ENCODE assay signal across 13 cellular contexts in the genomic region with DNA sequence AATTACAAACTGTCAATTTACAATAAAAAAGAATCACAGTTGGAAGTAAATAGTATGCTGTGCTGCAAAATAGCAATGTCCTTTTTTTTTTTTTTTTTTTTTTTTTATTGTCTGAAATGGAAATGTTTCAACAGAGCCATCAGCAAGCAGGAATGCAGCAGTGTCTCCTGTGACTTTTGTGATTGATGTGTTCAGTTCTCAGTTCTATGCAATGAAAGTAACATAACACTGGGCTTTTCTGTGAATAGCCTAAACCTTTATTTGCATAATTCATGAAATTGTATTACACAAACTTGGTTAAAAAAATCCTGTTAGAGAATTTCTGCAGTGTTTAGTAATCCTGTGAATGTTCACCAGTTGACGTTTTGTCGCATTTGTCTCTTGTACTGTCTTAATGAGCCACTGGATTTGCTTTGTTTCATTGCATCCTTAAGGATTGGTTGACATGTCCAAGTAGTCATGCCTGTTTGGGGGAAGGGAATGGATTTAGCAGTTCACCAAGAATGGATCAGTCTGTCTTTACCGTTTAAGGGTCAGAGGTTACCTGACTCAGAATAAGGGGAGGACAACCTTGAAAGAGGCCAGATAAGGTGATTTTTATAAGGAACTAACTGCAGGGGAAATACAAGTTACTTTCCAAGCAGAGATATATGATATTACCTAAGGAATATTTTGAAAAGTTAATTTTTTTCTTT.
DNase-seq lines count a peak whose midpoint lies in the region; ATAC-seq, FAIRE-seq and TF ChIP-seq lines count a peak whose summit lies in the region.
"Had no signal": no experiment of that assay in that cellular context is flagged by ENCODE, and none has a peak within 500 bp of the region (broad histone marks: within the 10 kb centered on the region; RNA-seq: fewer than 3 reads in every experiment).

No MANE protein-coding gene starts in this region.

- peak overlapping the region; percentile 39 for H3K9ac ChIP-seq in endodermal cell (ENCODE audit: extremely low read depth, low read length, poor library complexity, severe bottlenecking)

- peaks cover 33% of the 10 kb centered on the region for H3K36me3 ChIP-seq in endodermal cell (ENCODE audit: control insufficient read depth, insufficient read depth, low read length)
- H3K36me3 ChIP-seq in CD4-positive, alpha-beta memory T cell (ENCODE audit: insufficient read depth, low read length), result peaks cover 8% of the 10 kb centered on the region

- CTCF ChIA-PET in CD4-positive, alpha-beta memory T cell (lab: Charles Lee; ENCODE audit: partially characterized antibody), result no interaction called here

- peaks cover 34% of the 10 kb centered on the region for H3K4me1 ChIP-seq in endodermal cell (ENCODE audit: control insufficient read depth, insufficient read depth, low read length)
- H3K4me1 ChIP-seq in CD4-positive, alpha-beta memory T cell (ENCODE audit: insufficient read depth, low read length), result peaks cover 26% of the 10 kb centered on the region

- H3K4me1 Mint-ChIP-seq in endodermal cell (peaks cover 53% of the 10 kb centered on the region), neural crest cell (peaks cover 49% of the 10 kb centered on the region)
- H3K4me1 Mint-ChIP-seq in CD4-positive, alpha-beta memory T cell, result peaks cover 27 to 43% (median 34%) of the 10 kb centered on the region in 4 donors

- peak overlapping the region; percentile 77 for H3K4me3 ChIP-seq in endodermal cell (ENCODE audit: low read length)
- H3K4me3 ChIP-seq in CD4-positive, alpha-beta memory T cell (ENCODE audit: low read length in 2 of 2), result no peak overlapping the region

- H3K4me3 Mint-ChIP-seq in endodermal cell (peak overlapping the region; percentile 39), neural crest cell (peak overlapping the region; percentile 28)
- no peak overlapping the region for H3K4me3 Mint-ChIP-seq in CD4-positive, alpha-beta memory T cell

- TF ChIP-seq CTCF in endodermal cell (conservative IDR thresholded peaks at IDR 0.05) (no peak), neural crest cell (conservative IDR thresholded peaks at IDR 0.05) (no peak)

- POLR2A ChIA-PET in CD4-positive, alpha-beta memory T cell (lab: Charles Lee; ENCODE audit: partially characterized antibody), result no interaction called here

- H3K27ac ChIP-seq in endodermal cell (ENCODE audit: low read depth, low read length), result peak overlapping the region; percentile 86
- no peak overlapping the region for H3K27ac ChIP-seq in CD4-positive, alpha-beta memory T cell (ENCODE audit: low read depth, low read length)

- H3K36me3 Mint-ChIP-seq in endodermal cell (ENCODE audit: low read depth) (peaks cover 22% of the 10 kb centered on the region), neural crest cell (ENCODE audit: low read depth) (peaks cover 2% of the 10 kb centered on the region)
- peaks cover 22 to 39% of the 10 kb centered on the region in 2 donors for H3K36me3 Mint-ChIP-seq in CD4-positive, alpha-beta memory T cell

- peak; percentile 45 for FAIRE-seq in RCC 7860 (lab: Jason Lieb, UNC)
- FAIRE-seq: GM18507 had no signal

- intact Hi-C loops in CD4-positive, alpha-beta memory T cell (cut with micrococcal nuclease), result no loop called here

- peak; percentile 48 for DNase-seq in ELR (ENCODE audit: low read depth)
- DNase-seq in RCC 7860 (ENCODE audit: low spot score), result peak; percentile 22
- no peak for DNase-seq in endodermal cell
- DNase-seq in neural crest cell (ENCODE audit: low read depth, low spot score), result no peak
- DNase-seq in RKO (ENCODE audit: low spot score), result no peak
- no peak for DNase-seq in CD4-positive, alpha-beta memory T cell
- DNase-seq: AML-193, hippocampal formation, NCI-H1436 treated with DMSO at 0.1 percent for 48 hours, NCI-H446 had no signal

- 0 to 70% methylated on average over 1 to 3 of the region's 3 CpGs for WGBS in endodermal cell (ENCODE audit: insufficient coverage in 1 of 2, insufficient read length in 1 of 2), 2 experiments

- H3K9me3 ChIP-seq in endodermal cell (ENCODE audit: control insufficient read depth, low read length), result no peaks in the 10 kb centered on the region
- H3K9me3 ChIP-seq in CD4-positive, alpha-beta memory T cell (ENCODE audit: control insufficient read depth in 1 of 2, low read length in 2 of 2), result no peaks in the 10 kb centered on the region

- no peaks in the 10 kb centered on the region for H3K27me3 ChIP-seq in endodermal cell (ENCODE audit: control insufficient read depth, insufficient read depth, low read length, poor library complexity, severe bottlenecking)
- H3K27me3 ChIP-seq in CD4-positive, alpha-beta memory T cell (ENCODE audit: insufficient read depth, low read length), result no peaks in the 10 kb centered on the region

- H3K27ac Mint-ChIP-seq in endodermal cell (peak overlapping the region; percentile 56), neural crest cell (ENCODE audit: unreplicated experiment) (no peak overlapping the region)
- no peak overlapping the region for H3K27ac Mint-ChIP-seq in CD4-positive, alpha-beta memory T cell

- H3K9me3 Mint-ChIP-seq in endodermal cell (no peaks in the 10 kb centered on the region), neural crest cell (no peaks in the 10 kb centered on the region)
- H3K9me3 Mint-ChIP-seq in CD4-positive, alpha-beta memory T cell, result no peaks in the 10 kb centered on the region

- no peaks in the 10 kb centered on the region for H3K27me3 Mint-ChIP-seq in endodermal cell (ENCODE audit: insufficient read depth)
- H3K27me3 Mint-ChIP-seq in neural crest cell (ENCODE audit: low read depth), result no peaks in the 10 kb centered on the region
- no peaks in the 10 kb centered on the region for H3K27me3 Mint-ChIP-seq in CD4-positive, alpha-beta memory T cell

- ATAC-seq in GM21737 (IDR thresholded peaks at IDR 0.05; ENCODE audit: unreplicated experiment) (no peak), HG02571 (IDR thresholded peaks at IDR 0.05; ENCODE audit: unreplicated experiment) (no peak)

Comparison
In these comparisons a context has a peak if more than half of its experiments do, and no peak if none do; other contexts are left out.
1. DNase-seq: peak in ELR (single experiment) and RCC 7860 (single experiment); none in endodermal cell (single experiment), neural crest cell (single experiment), RKO (single experiment) and CD4-positive, alpha-beta memory T cell (0 of 5).
2. H3K4me3 Mint-ChIP-seq: peak in endodermal cell (single experiment) and neural crest cell (single experiment); none in CD4-positive, alpha-beta memory T cell (0 of 8).